27 cellular contexts compared by ENCODE assay signal in genomic region chr7:108247646-108248045, GRCh38.
DNase-seq lines count a peak whose midpoint lies in the region; TF ChIP-seq lines count a peak whose summit lies in the region.
"Had no signal": no experiment of that assay in that cellular context is flagged by ENCODE, and none has a peak within 500 bp of the region (broad histone marks: within the 10 kb centered on the region; RNA-seq: fewer than 3 reads in every experiment).

No MANE protein-coding gene starts in this region.

- H3K36me3 ChIP-seq in mesenchymal stem cell (ENCODE audit: control insufficient read depth in 1 of 2, insufficient read depth in 2 of 2, low read depth in 1 of 2, low read length in 2 of 2), result no peaks in the 10 kb centered on the region
- H3K36me3 ChIP-seq: esophagus squamous epithelium, transverse colon had no signal

- H3K4me1 ChIP-seq in mesenchymal stem cell (ENCODE audit: control insufficient read depth, insufficient read depth, low read depth, low read length), result peaks cover 2% of the 10 kb centered on the region
- H3K4me1 ChIP-seq: transverse colon had no signal

- no peak overlapping the region for H3K23ac ChIP-seq in mesenchymal stem cell (ENCODE audit: low read length in 2 of 2)

- H4K91ac ChIP-seq in mesenchymal stem cell (ENCODE audit: low read length), result no peak overlapping the region

- no peak overlapping the region for H2BK120ac ChIP-seq in mesenchymal stem cell (ENCODE audit: low read depth, low read length)

- no peak overlapping the region for H3K4ac ChIP-seq in mesenchymal stem cell (ENCODE audit: low read depth in 1 of 2, low read length in 2 of 2)

- H3K18ac ChIP-seq in mesenchymal stem cell (ENCODE audit: low read depth in 1 of 2, low read length in 2 of 2), result no peak overlapping the region

- WGBS in mesenchymal stem cell, result no CpG with 5 or more reads among the region's 1 CpG

- H3K4me2 ChIP-seq in mesenchymal stem cell (ENCODE audit: low read length, poor library complexity, severe bottlenecking), result no peak overlapping the region
- H3K4me2 ChIP-seq: hepatocyte had no signal

- no peaks in the 10 kb centered on the region for H3K27me3 ChIP-seq in mesenchymal stem cell (ENCODE audit: control insufficient read depth in 1 of 2, insufficient read depth in 1 of 2, low read length in 2 of 2)
- H3K27me3 ChIP-seq: esophagus squamous epithelium, hepatocyte, transverse colon had no signal

- no peak overlapping the region for H3K14ac ChIP-seq in mesenchymal stem cell (ENCODE audit: low read length in 2 of 2)

- no peak overlapping the region for H4K8ac ChIP-seq in mesenchymal stem cell (ENCODE audit: low read length)

- TF ChIP-seq CTCF in VCaP (conservative IDR thresholded peaks at IDR 0.05) (no peak), fibroblast of the aortic adventitia (IDR thresholded peaks at IDR 0.05; ENCODE audit: insufficient read depth, low read length) (no peak)

- H3K27ac ChIP-seq in VCaP (peak overlapping the region; percentile 82; the same call in 1 of the 2 replicates), mesenchymal stem cell (ENCODE audit: low read length, poor library complexity, severe bottlenecking) (no peak overlapping the region)
- H3K27ac ChIP-seq: C4-2B, coronary artery, hepatocyte, transverse colon had no signal

- no peak overlapping the region for H2BK15ac ChIP-seq in mesenchymal stem cell (ENCODE audit: low read depth, poor library complexity, severe bottlenecking)

- no peak overlapping the region for H2AFZ ChIP-seq in mesenchymal stem cell (ENCODE audit: low read depth, low read length)
- H2AFZ ChIP-seq: hepatocyte had no signal

- no peaks in the 10 kb centered on the region for H3K9me3 ChIP-seq in mesenchymal stem cell (ENCODE audit: control insufficient read depth, low read length)
- H3K9me3 ChIP-seq: esophagus squamous epithelium, transverse colon had no signal

- no peak overlapping the region for H2BK5ac ChIP-seq in mesenchymal stem cell (ENCODE audit: low read depth, low read length, poor library complexity, severe bottlenecking)

- H2BK12ac ChIP-seq in mesenchymal stem cell (ENCODE audit: low read length in 2 of 2), result no peak overlapping the region

- no peak overlapping the region for H3K4me3 ChIP-seq in fibroblast of the aortic adventitia (ENCODE audit: low read depth, low read length)
- no peak overlapping the region for H3K4me3 ChIP-seq in mesenchymal stem cell (ENCODE audit: insufficient read depth in 1 of 2, low read depth in 1 of 2, low read length in 2 of 2)
- H3K4me3 ChIP-seq: coronary artery, esophagus squamous epithelium, hepatocyte, lung, transverse colon had no signal

- no peaks in the 10 kb centered on the region for H3K79me1 ChIP-seq in mesenchymal stem cell (replicated peaks; ENCODE audit: low read length, poor library complexity, severe bottlenecking)

- no peak overlapping the region for H3K9ac ChIP-seq in mesenchymal stem cell (ENCODE audit: low read length)

- DNase-seq in DMS53 (lab: John Stamatoyannopoulos, UW) (peak; percentile 19), DMS53 treated with DMSO at 0.1 percent for 48 hours (lab: John Stamatoyannopoulos, UW; ENCODE audit: unreplicated experiment) (no peak), fibroblast of the aortic adventitia (ENCODE audit: low read depth) (peak; percentile 56), mesenchymal stem cell (no peak), cerebellar cortex (ENCODE audit: low spot score) (no peak)
- no peak for DNase-seq in activated naive CD4-positive, alpha-beta T cell treated with anti-CD3 and anti-CD28 coated beads, Interleukin-2, amount 50 U/mL, for 16 hours
- DNase-seq in effector CD4-positive, alpha-beta T cell, result no peak
- DNase-seq: activated CD4-positive, alpha-beta T cell treated with anti-CD3 and anti-CD28 coated beads for 48 hours; activated CD8-positive, alpha-beta memory T cell treated with anti-CD3 and anti-CD28 coated beads for 24 hours; activated T-cell treated with anti-CD3 and anti-CD28 coated beads for 4 hours; EL; esophagus squamous epithelium; Kasumi-1; left cardiac atrium; MV-4-11; NCI-H146; NCI-H2107; NCI-H446 treated with DMSO at 0.1 percent for 48 hours; NCI-H774; occipital lobe; SIG-M5; transverse colon had no signal

- no peak overlapping the region for H2AK5ac ChIP-seq in mesenchymal stem cell (ENCODE audit: low read length, severe bottlenecking)

Comparison
In these comparisons a context has a peak if more than half of its experiments do, and no peak if none do; other contexts are left out.
1. DNase-seq: peak in DMS53 (single experiment) and fibroblast of the aortic adventitia (single experiment); none in DMS53 treated with DMSO at 0.1 percent for 48 hours (single experiment), mesenchymal stem cell (single experiment), cerebellar cortex (single experiment), activated naive CD4-positive, alpha-beta T cell treated with anti-CD3 and anti-CD28 coated beads, Interleukin-2, amount 50 U/mL, for 16 hours (single experiment) and effector CD4-positive, alpha-beta T cell (single experiment).